ENCODE assay signal across 8 cellular contexts in genomic region chr13:110715395-110716234, GRCh38. TPM values are rescaled to one million over a fixed set of nuclear protein-coding genes. Genes with fewer than 3 reads are reported as not detected.
DNase-seq lines count a peak whose midpoint lies in the region; ATAC-seq and TF ChIP-seq lines count a peak whose summit lies in the region.

No MANE protein-coding gene starts in this region.

- ATAC-seq in GM18870 (IDR thresholded peaks at IDR 0.05; ENCODE audit: unreplicated experiment) (peak; percentile 66), HG03135 (IDR thresholded peaks at IDR 0.05; ENCODE audit: unreplicated experiment) (peak; percentile 53)

- peak overlapping the region; percentile 100 for H3K27ac ChIP-seq in VCaP
- peak overlapping the region; percentile 100 for H3K27ac ChIP-seq in breast epithelium

- H3K4me1 ChIP-seq in breast epithelium (peaks cover 0 to 13% of the 10 kb centered on the region in 2 donors), skeletal muscle satellite cell (ENCODE audit: control insufficient read depth, insufficient read depth, low read length) (peaks cover 16% of the 10 kb centered on the region)

- no peaks in the 10 kb centered on the region for H3K27me3 ChIP-seq in breast epithelium
- H3K27me3 ChIP-seq in skeletal muscle satellite cell (ENCODE audit: control insufficient read depth, insufficient read depth, low read length), result no peaks in the 10 kb centered on the region

- H3K4me3 ChIP-seq in AG04449 (ENCODE audit: low read depth, low read length) (peak overlapping the region; percentile 92), breast epithelium (peak overlapping the region; percentile 93 to 98 (median 98)), iPS-18c (ENCODE audit: insufficient read depth, low read depth, low read length) (peak overlapping the region; percentile 97), skeletal muscle satellite cell (ENCODE audit: low read length) (peak overlapping the region; percentile 90)

- H3K36me3 ChIP-seq in breast epithelium, result no peaks in the 10 kb centered on the region
- peaks cover 13% of the 10 kb centered on the region for H3K36me3 ChIP-seq in skeletal muscle satellite cell (ENCODE audit: insufficient read depth, low read length)

- CTCF ChIA-PET in AG04449 (lab: Yijun Ruan, JAX), result interaction anchor here (1.3 to 2.4 kb wide), 4 partner anchors 26 to 155 kb away, joined by 3 to 13 read pairs (median 4); no protein-coding TSS in a partner anchor

- POLR2A ChIA-PET in AG04449 (lab: Yijun Ruan, JAX), result interaction anchor here (0.5 to 1.6 kb wide), 31 partner anchors 8 to 732 kb away, joined by 3 to 19 read pairs (median 4); partner anchors contain the start of gene CARS2

- peak; percentile 60 for TF ChIP-seq POLR2A in breast epithelium (IDR thresholded peaks at IDR 0.05)

- intact Hi-C loops in breast epithelium (cut with DNase I; ENCODE audit: low total_unique reads), result no loop called here

- peak; percentile 99 for DNase-seq in AG04449 (ENCODE audit: low read depth, low spot score)
- peak; percentile 99 for DNase-seq in NCI-H2171 treated with DMSO at 0.1 percent for 48 hours (lab: John Stamatoyannopoulos, UW)
- DNase-seq in breast epithelium (ENCODE audit: low spot score in 2 of 2), result peak; percentile 96 to 99

- peak overlapping the region; percentile 99 for H3K4me2 ChIP-seq in skeletal muscle satellite cell (ENCODE audit: low read length)

- no peaks in the 10 kb centered on the region for H3K9me3 ChIP-seq in breast epithelium
- peaks cover 2% of the 10 kb centered on the region for H3K9me3 ChIP-seq in iPS-18c (ENCODE audit: control insufficient read depth, insufficient read depth, low read length)
- no peaks in the 10 kb centered on the region for H3K9me3 ChIP-seq in skeletal muscle satellite cell (replicated peaks; ENCODE audit: low read length)

- peak overlapping the region; percentile 91 for H3K9ac ChIP-seq in skeletal muscle satellite cell (ENCODE audit: low read depth, low read length)

- peak; percentile 31 for TF ChIP-seq CTCF in AG04449 (IDR thresholded peaks at IDR 0.05; ENCODE audit: insufficient read depth, low read length, missing control alignments)
- peak; percentile 68 for TF ChIP-seq CTCF in VCaP (conservative IDR thresholded peaks at IDR 0.05)
- TF ChIP-seq CTCF in breast epithelium (IDR thresholded peaks at IDR 0.05), result peak in 2 of 3 donors; percentile 26 to 28

RNA-seq across cellular contexts. Expression of gene ING1, which starts 2.1 kb away (rescaled TPM):
- total RNA-seq in breast epithelium, result 10 to 100 TPM; 21.0 to 26.1 (median 26.1) TPM
- total RNA-seq in skeletal muscle satellite cell (2012; rRNA removed), result 8.1 and 9.8 TPM in 2 replicates

RNA-seq across cellular contexts. Expression of gene CARS2, which starts 9.7 kb away (rescaled TPM):
- total RNA-seq in breast epithelium, result 10 to 100 TPM; 59.8 to 79.8 (median 61.6) TPM
- 67.9 and 110 TPM in 2 replicates for total RNA-seq in skeletal muscle satellite cell (2012; rRNA removed)

Comparison
In these comparisons a context has a peak if more than half of its experiments do, and no peak if none do; other contexts are left out.
1. Peak in every context shown above with its lines: DNase-seq, ATAC-seq, H3K4me3 ChIP-seq and H3K27ac ChIP-seq.